In genomic region chr6:119339941-119340456, GRCh38 we compare ENCODE assay signal across 13 cellular contexts. TPM values are rescaled to one million over a fixed set of nuclear protein-coding genes. Genes with fewer than 3 reads are reported as not detected.
DNase-seq lines count a peak whose midpoint lies in the region; ATAC-seq and TF ChIP-seq lines count a peak whose summit lies in the region.
"Had no signal": no experiment of that assay in that cellular context is flagged by ENCODE, and none has a peak within 500 bp of the region (broad histone marks: within the 10 kb centered on the region; RNA-seq: fewer than 3 reads in every experiment).

No MANE protein-coding gene starts in this region.

- H3K36me3 ChIP-seq in right atrium auricular region, result no peaks in the 10 kb centered on the region
- H3K36me3 ChIP-seq in brain microvascular endothelial cell (replicated peaks), result no peaks in the 10 kb centered on the region
- H3K36me3 ChIP-seq: uterus had no signal

- DNase-seq in Right ventricle myocardium inferior (ENCODE audit: missing footprints) (peak; percentile 52), right atrium auricular region (ENCODE audit: low spot score) (no peak), coronary artery (ENCODE audit: low spot score) (no peak), memory B cell (ENCODE audit: low spot score in 2 of 2) (no peak), AG08396 (ENCODE audit: low spot score) (no peak), NCI-H1436 treated with DMSO at 0.1 percent for 48 hours (lab: John Stamatoyannopoulos, UW) (no peak), brain microvascular endothelial cell (no peak)
- DNase-seq: DMS79, NCI-H1048, NCI-H446, nephron progenitor cell, uterus had no signal

- no peaks in the 10 kb centered on the region for H3K36me3 Mint-ChIP-seq in memory B cell

- no peaks in the 10 kb centered on the region for H3K27me3 Mint-ChIP-seq in memory B cell

- ATAC-seq in Right ventricle myocardium inferior (peak; percentile 57), memory B cell (ENCODE audit: low read depth) (no peak), HG03095 (IDR thresholded peaks at IDR 0.05; ENCODE audit: unreplicated experiment) (no peak)

- intact Hi-C loops in Right ventricle myocardium inferior (cut with DNase I), result loop anchor here (10.0 kb wide), 1 partner anchor 195 kb away; no protein-coding TSS in a partner anchor

- H3K27ac Mint-ChIP-seq in memory B cell, result peak overlapping the region; percentile 60

- no peaks in the 10 kb centered on the region for H3K9me3 ChIP-seq in right atrium auricular region
- H3K9me3 ChIP-seq: uterus had no signal

- TF ChIP-seq CTCF in right atrium auricular region (IDR thresholded peaks at IDR 0.05), result no peak
- TF ChIP-seq CTCF in coronary artery (IDR thresholded peaks at IDR 0.05), result no peak
- TF ChIP-seq CTCF in brain microvascular endothelial cell (IDR thresholded peaks at IDR 0.05; ENCODE audit: low read depth, low read length, missing control alignments), result no peak

- H3K27ac ChIP-seq in right atrium auricular region (peak overlapping the region in 1 of 2 donors; percentile 0), coronary artery (peak overlapping the region in 1 of 2 donors; percentile 65), brain microvascular endothelial cell (no peak overlapping the region)
- H3K27ac ChIP-seq: uterus had no signal

- H3K4me3 ChIP-seq in right atrium auricular region (no peak overlapping the region), coronary artery (peak overlapping the region; percentile 7), brain microvascular endothelial cell (ENCODE audit: low read depth, low read length) (no peak overlapping the region)
- H3K4me3 ChIP-seq: uterus had no signal

- H3K27me3 ChIP-seq in right atrium auricular region, result no peaks in the 10 kb centered on the region
- no peaks in the 10 kb centered on the region for H3K27me3 ChIP-seq in brain microvascular endothelial cell (replicated peaks)
- H3K27me3 ChIP-seq: uterus had no signal

- peaks cover 26% of the 10 kb centered on the region for H3K4me1 Mint-ChIP-seq in memory B cell

- H3K4me1 ChIP-seq in right atrium auricular region, result peaks cover 0 to 21% of the 10 kb centered on the region in 2 donors
- H3K4me1 ChIP-seq: uterus had no signal

- no peak overlapping the region for H3K4me3 Mint-ChIP-seq in memory B cell
- H3K4me3 Mint-ChIP-seq: nephron progenitor cell had no signal

- in situ Hi-C loops in brain microvascular endothelial cell (cut with HindIII; ENCODE audit: low pct_ligation_motif_present, low sequenced_read_pairs), result no loop called here

- H3K9me3 Mint-ChIP-seq in memory B cell, result no peaks in the 10 kb centered on the region
- H3K9me3 Mint-ChIP-seq: nephron progenitor cell had no signal

RNA-seq across cellular contexts. Expression of gene MAN1A1, which starts 9.6 kb away (rescaled TPM):
- total RNA-seq in Right ventricle myocardium inferior, result 22.4 TPM
- total RNA-seq in right atrium auricular region, result 10 to 100 TPM; 24.8 to 35.8 TPM
